Comparison of ENCODE assay signal across 2 cellular contexts in the genomic region with DNA sequence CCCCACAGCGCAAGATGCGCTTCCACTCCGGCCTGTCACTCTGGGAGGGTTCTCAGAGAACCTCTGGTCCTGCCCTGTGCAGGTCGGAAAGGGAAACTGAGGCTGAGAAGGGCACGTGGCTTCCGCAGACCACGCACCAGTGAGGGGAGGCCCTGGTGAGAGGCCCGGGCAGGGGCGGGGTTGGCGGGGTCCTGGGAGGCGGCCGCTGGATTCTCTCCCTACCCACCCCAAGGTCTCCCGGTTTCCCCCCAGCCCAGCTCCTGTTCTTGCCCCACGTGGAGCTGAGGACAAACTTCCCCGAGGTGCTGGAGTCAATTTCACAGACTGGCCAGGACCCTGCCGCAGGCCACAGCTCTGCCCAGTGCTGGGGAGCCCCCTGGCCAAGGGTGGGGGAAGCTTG.
TF ChIP-seq lines count a peak whose summit lies in the region.

No MANE protein-coding gene starts in this region.

TF ChIP-seq in IMR-90, 13 proteins besides CTCF, POLR2A, EP300 and RAD21:
- TF ChIP-seq, protein P1, sequence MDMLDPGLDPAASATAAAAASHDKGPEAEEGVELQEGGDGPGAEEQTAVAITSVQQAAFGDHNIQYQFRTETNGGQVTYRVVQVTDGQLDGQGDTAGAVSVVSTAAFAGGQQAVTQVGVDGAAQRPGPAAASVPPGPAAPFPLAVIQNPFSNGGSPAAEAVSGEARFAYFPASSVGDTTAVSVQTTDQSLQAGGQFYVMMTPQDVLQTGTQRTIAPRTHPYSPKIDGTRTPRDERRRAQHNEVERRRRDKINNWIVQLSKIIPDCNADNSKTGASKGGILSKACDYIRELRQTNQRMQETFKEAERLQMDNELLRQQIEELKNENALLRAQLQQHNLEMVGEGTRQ (IDR thresholded peaks at IDR 0.05; ENCODE audit: low read depth, low read length) = no peak
- TF ChIP-seq MAZ (IDR thresholded peaks at IDR 0.05; ENCODE audit: borderline replicate concordance, low read depth, low read length) (no peak), RFX5 (IDR thresholded peaks at IDR 0.05; ENCODE audit: low read depth, low read length) (no peak), CHD1 (IDR thresholded peaks at IDR 0.05; ENCODE audit: low read depth, low read length) (no peak)

TF ChIP-seq in H1, 55 proteins besides CTCF, POLR2A, EP300 and RAD21:
- no peak for TF ChIP-seq SIN3A (conservative IDR thresholded peaks at IDR 0.05 in 1 of 2, IDR thresholded peaks at IDR 0.05 in 1 of 2; ENCODE audit: low read depth in 1 of 2, low read length in 2 of 2)
- no peak for TF ChIP-seq CHD7 (IDR thresholded peaks at IDR 0.05; ENCODE audit: insufficient replicate concordance, low read length)
- TF ChIP-seq JUND (IDR thresholded peaks at IDR 0.05; ENCODE audit: low read length) = no peak
- TF ChIP-seq EGR1 (IDR thresholded peaks at IDR 0.05; ENCODE audit: borderline replicate concordance, low read depth, low read length) = no peak
- no peak for TF ChIP-seq PHF8 (conservative IDR thresholded peaks at IDR 0.05; ENCODE audit: low read depth, low read length)
- no peak for TF ChIP-seq BACH1 (IDR thresholded peaks at IDR 0.05; ENCODE audit: low read length)
- no peak for TF ChIP-seq HDAC6 (IDR thresholded peaks at IDR 0.05; ENCODE audit: low read depth, low read length)
- TF ChIP-seq, protein P1 (IDR thresholded peaks at IDR 0.05; ENCODE audit: low read length) = no peak
- no peak for TF ChIP-seq FOSL1 (IDR thresholded peaks at IDR 0.05; ENCODE audit: insufficient read depth, low read depth, low read length)
- TF ChIP-seq SP2 (IDR thresholded peaks at IDR 0.05; ENCODE audit: low read length) = no peak
- TF ChIP-seq RXRA (IDR thresholded peaks at IDR 0.05; ENCODE audit: insufficient read depth, low read depth, low read length) = no peak
- TF ChIP-seq CTBP2 (IDR thresholded peaks at IDR 0.05; ENCODE audit: borderline replicate concordance, insufficient read depth, insufficient read length, low read length) = no peak
- TF ChIP-seq GTF2F1 (IDR thresholded peaks at IDR 0.05; ENCODE audit: borderline replicate concordance, low read depth, low read length) = no peak
- TF ChIP-seq CBX8 (IDR thresholded peaks at IDR 0.05; ENCODE audit: borderline replicate concordance, low read depth, low read length) = no peak
- TF ChIP-seq, protein P2, sequence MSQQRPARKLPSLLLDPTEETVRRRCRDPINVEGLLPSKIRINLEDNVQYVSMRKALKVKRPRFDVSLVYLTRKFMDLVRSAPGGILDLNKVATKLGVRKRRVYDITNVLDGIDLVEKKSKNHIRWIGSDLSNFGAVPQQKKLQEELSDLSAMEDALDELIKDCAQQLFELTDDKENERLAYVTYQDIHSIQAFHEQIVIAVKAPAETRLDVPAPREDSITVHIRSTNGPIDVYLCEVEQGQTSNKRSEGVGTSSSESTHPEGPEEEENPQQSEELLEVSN (IDR thresholded peaks at IDR 0.05) = no peak
